ENCODE assay signal across 8 cellular contexts in the genomic region with DNA sequence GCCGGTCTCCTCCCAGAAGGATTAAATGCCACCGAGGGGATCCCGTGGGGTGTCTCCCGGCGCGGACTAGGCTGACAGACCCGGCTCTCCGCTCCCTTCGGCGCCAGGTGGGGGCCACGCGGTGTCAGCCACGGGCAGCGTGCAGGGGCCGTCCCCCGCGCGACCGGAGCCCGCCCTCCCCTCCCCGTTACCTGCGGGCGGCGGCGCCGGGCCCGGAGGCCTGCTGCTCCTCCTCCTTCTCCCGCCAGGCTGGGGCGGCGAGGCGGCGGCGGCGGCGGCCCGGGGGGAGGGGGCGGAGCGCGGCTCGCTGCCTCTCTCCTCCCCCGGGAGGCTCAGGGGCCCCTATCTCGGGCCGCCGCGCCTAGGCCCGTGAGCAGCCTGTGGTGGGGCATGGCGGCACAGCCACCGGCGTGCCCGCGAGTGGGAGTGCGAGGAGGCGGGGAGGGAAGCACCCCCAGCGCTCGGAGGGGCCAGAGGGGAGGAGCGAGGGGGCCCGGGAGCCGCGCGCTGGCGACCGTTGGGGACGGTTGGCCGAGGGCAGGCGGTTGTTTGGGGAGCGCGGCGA. TPM values are rescaled to one million over a fixed set of nuclear protein-coding genes. Genes with fewer than 3 reads are reported as not detected.
DNase-seq lines count a peak whose midpoint lies in the region; ATAC-seq and TF ChIP-seq lines count a peak whose summit lies in the region.

No MANE protein-coding gene starts in this region.

- H3K4me1 Mint-ChIP-seq in chondrocyte (ENCODE audit: low read depth), result peaks cover 34% of the 10 kb centered on the region

- peak overlapping the region; percentile 72 to 81 for H3K4me3 ChIP-seq in left lung

- H3K36me3 Mint-ChIP-seq in chondrocyte (ENCODE audit: low read depth), result no peaks in the 10 kb centered on the region

- H3K27ac ChIP-seq in left lung, result peak overlapping the region; percentile 89 to 94

- intact Hi-C loops in left lung (cut with DNase I), result no loop called here

- peak; percentile 54 for TF ChIP-seq POLR2A in GM15510 (IDR thresholded peaks at IDR 0.05; ENCODE audit: borderline replicate concordance, extremely low read depth, insufficient read length)

- TF ChIP-seq CTCF in chondrocyte (IDR thresholded peaks at IDR 0.05) (no peak), left lung (IDR thresholded peaks at IDR 0.05) (no peak)

- H3K4me1 ChIP-seq in left lung, result peaks cover 4 to 44% of the 10 kb centered on the region in 2 donors

- DNase-seq in HCEC 1CT, result peak; percentile 41
- DNase-seq in MV-4-11 (lab: John Stamatoyannopoulos, UW), result peak; percentile 59
- DNase-seq in activated CD4-positive, alpha-beta T cell treated with anti-CD3 and anti-CD28 coated beads for 1 hour, result peak; percentile 50
- no peak for DNase-seq in chondrocyte (ENCODE audit: low spot score)
- peak; percentile 67 to 93 for DNase-seq in left lung
- peak; percentile 49 to 55 for DNase-seq in stimulated activated CD4-positive, alpha-beta T cell treated with anti-CD3 and anti-CD28 coated beads, Interleukin-2, amount 100 ng/mL, for 48 hours
- DNase-seq in LoVo (ENCODE audit: low spot score), result no peak

- no peak overlapping the region for H3K27ac Mint-ChIP-seq in chondrocyte (ENCODE audit: unreplicated experiment)

- no peaks in the 10 kb centered on the region for H3K9me3 Mint-ChIP-seq in chondrocyte (ENCODE audit: low read depth)

- H3K36me3 ChIP-seq in left lung, result no peaks in the 10 kb centered on the region

- ATAC-seq in left lung, result peak; percentile 75

- H3K27me3 Mint-ChIP-seq in chondrocyte (ENCODE audit: low read depth), result no peaks in the 10 kb centered on the region

- H3K4me3 Mint-ChIP-seq in chondrocyte (ENCODE audit: unreplicated experiment), result peak overlapping the region; percentile 83

- no peaks in the 10 kb centered on the region for H3K27me3 ChIP-seq in left lung

- no peaks in the 10 kb centered on the region for H3K9me3 ChIP-seq in left lung

RNA-seq across cellular contexts. Expression of gene ZBTB44, which starts 0.5 kb away (rescaled TPM):
- total RNA-seq in chondrocyte, result 18.4 to 25.3 TPM (median 21.2 TPM) in 3 replicates
- total RNA-seq in left lung, result 10 to 100 TPM; 34.1 to 36.3 TPM

Comparison
In these comparisons a context has a peak if more than half of its experiments do, and no peak if none do; other contexts are left out.
1. DNase-seq: peak in HCEC 1CT (single experiment), MV-4-11 (single experiment), activated CD4-positive, alpha-beta T cell treated with anti-CD3 and anti-CD28 coated beads for 1 hour (single experiment), left lung (2 of 2) and stimulated activated CD4-positive, alpha-beta T cell treated with anti-CD3 and anti-CD28 coated beads, Interleukin-2, amount 100 ng/mL, for 48 hours (2 of 2); none in chondrocyte (single experiment) and LoVo (single experiment).